Comparison of ENCODE assay signal across 15 cellular contexts in the genomic region with DNA sequence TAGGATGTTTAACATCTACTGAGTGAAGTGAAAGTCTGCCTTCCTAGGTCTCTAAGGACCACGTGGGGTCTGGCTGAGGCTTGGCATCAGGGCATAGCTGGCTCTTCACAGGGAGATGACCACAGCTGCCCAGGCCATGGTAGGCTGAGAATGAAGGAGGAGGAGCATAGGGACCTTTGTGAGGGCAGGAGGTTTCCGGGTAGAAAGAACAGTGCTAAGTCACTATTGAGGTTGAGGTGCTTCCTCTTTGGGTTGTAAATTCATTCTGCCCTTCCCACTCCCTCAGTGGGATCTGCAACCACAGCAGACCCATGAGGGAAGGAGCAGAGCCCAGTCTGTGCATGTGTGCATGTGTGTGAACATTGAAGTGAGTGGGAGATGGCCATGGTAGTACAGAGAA.
DNase-seq lines count a peak whose midpoint lies in the region; ATAC-seq and TF ChIP-seq lines count a peak whose summit lies in the region.
"Had no signal": no experiment of that assay in that cellular context is flagged by ENCODE, and none has a peak within 500 bp of the region (broad histone marks: within the 10 kb centered on the region; RNA-seq: fewer than 3 reads in every experiment).

No MANE protein-coding gene starts in this region.

- no peak for TF ChIP-seq POLR2A in sigmoid colon (IDR thresholded peaks at IDR 0.05)

- TF ChIP-seq CTCF in sigmoid colon (IDR thresholded peaks at IDR 0.05): no peak

- H3K9me3 Mint-ChIP-seq in activated T-cell treated with anti-CD3 and anti-CD28 coated beads, Interleukin-2, amount 50 U/mL, for 24 hours: peaks cover 3% of the 10 kb centered on the region
- no peaks in the 10 kb centered on the region for H3K9me3 Mint-ChIP-seq in activated naive CD8-positive, alpha-beta T cell treated with anti-CD3 and anti-CD28 coated beads, Interleukin-2, amount 10 ng/mL, durations not matched to agents 7 days and 5 days

- no peaks in the 10 kb centered on the region for H3K9me3 ChIP-seq in sigmoid colon

- peak overlapping the region; percentile 79 for H3K27ac Mint-ChIP-seq in activated T-cell treated with anti-CD3 and anti-CD28 coated beads, Interleukin-2, amount 50 U/mL, for 24 hours
- peak overlapping the region; percentile 97 for H3K27ac Mint-ChIP-seq in activated naive CD8-positive, alpha-beta T cell treated with anti-CD3 and anti-CD28 coated beads, Interleukin-2, amount 10 ng/mL, durations not matched to agents 7 days and 5 days
- H3K27ac Mint-ChIP-seq: WTC11 had no signal

- peaks cover 97% of the 10 kb centered on the region for H3K4me1 Mint-ChIP-seq in activated T-cell treated with anti-CD3 and anti-CD28 coated beads, Interleukin-2, amount 50 U/mL, for 24 hours (ENCODE audit: low read depth)
- peaks cover 79% of the 10 kb centered on the region for H3K4me1 Mint-ChIP-seq in activated naive CD8-positive, alpha-beta T cell treated with anti-CD3 and anti-CD28 coated beads, Interleukin-2, amount 10 ng/mL, durations not matched to agents 7 days and 5 days

- WGBS in sigmoid colon, 2 donors: 44 to 46% methylated on average over 2 of the region's 2 CpGs

- H3K27me3 Mint-ChIP-seq in activated T-cell treated with anti-CD3 and anti-CD28 coated beads, Interleukin-2, amount 50 U/mL, for 24 hours: no peaks in the 10 kb centered on the region
- H3K27me3 Mint-ChIP-seq in activated naive CD8-positive, alpha-beta T cell treated with anti-CD3 and anti-CD28 coated beads, Interleukin-2, amount 10 ng/mL, durations not matched to agents 7 days and 5 days: no peaks in the 10 kb centered on the region

- no peak overlapping the region for H3K4me3 Mint-ChIP-seq in activated T-cell treated with anti-CD3 and anti-CD28 coated beads, Interleukin-2, amount 50 U/mL, for 24 hours
- peak overlapping the region; percentile 85 for H3K4me3 Mint-ChIP-seq in activated naive CD8-positive, alpha-beta T cell treated with anti-CD3 and anti-CD28 coated beads, Interleukin-2, amount 10 ng/mL, durations not matched to agents 7 days and 5 days
- H3K4me3 Mint-ChIP-seq: WTC11 had no signal

- DNase-seq in activated T-cell treated with anti-CD3 and anti-CD28 coated beads, Interleukin-2, amount 50 U/mL, for 24 hours: no peak
- no peak for DNase-seq in activated T-cell treated with anti-CD3 and anti-CD28 coated beads, Interleukin-2, amount 50 U/mL, for 1 hour
- DNase-seq in MV-4-11 (lab: John Stamatoyannopoulos, UW) (peak; percentile 38), sigmoid colon (no peak)
- peak; percentile 41 for DNase-seq in activated naive CD8-positive, alpha-beta T cell treated with anti-CD3 and anti-CD28 coated beads, Interleukin-2, amount 10 ng/mL, durations not matched to agents 7 days and 5 days
- DNase-seq in stimulated activated CD8-positive, alpha-beta memory T cell treated with anti-CD3 and anti-CD28 coated beads, Interleukin-4, amount 100 ng/mL, for 48 hours: peak; percentile 32
- DNase-seq: anterior cingulate cortex, hypothalamus, mesenchymal stem cell, NCI-H2029, retina, SHP77 treated with DMSO at 0.1 percent for 48 hours had no signal

- H3K36me3 Mint-ChIP-seq in activated T-cell treated with anti-CD3 and anti-CD28 coated beads, Interleukin-2, amount 50 U/mL, for 24 hours (ENCODE audit: low read depth): no peaks in the 10 kb centered on the region
- peaks cover 7% of the 10 kb centered on the region for H3K36me3 Mint-ChIP-seq in activated naive CD8-positive, alpha-beta T cell treated with anti-CD3 and anti-CD28 coated beads, Interleukin-2, amount 10 ng/mL, durations not matched to agents 7 days and 5 days

- intact Hi-C loops in sigmoid colon (cut with DNase I): no loop called here

- TF ChIP-seq EP300 in sigmoid colon (IDR thresholded peaks at IDR 0.05): no peak

- H3K4me1 ChIP-seq in sigmoid colon: no peaks in the 10 kb centered on the region

- H3K4me3 ChIP-seq in sigmoid colon: no peak overlapping the region

- POLR2A ChIA-PET in activated naive CD8-positive, alpha-beta T cell treated with anti-CD3 and anti-CD28 coated beads, Interleukin-2, amount 10 ng/mL, durations not matched to agents 7 days and 5 days (lab: Charles Lee): interaction anchor here (0.7 to 3.8 kb wide), 3 partner anchors 17 to 493 kb away, joined by 3 to 15 read pairs (median 12); no protein-coding TSS in a partner anchor

- no peaks in the 10 kb centered on the region for H3K36me3 ChIP-seq in sigmoid colon

- no peaks in the 10 kb centered on the region for H3K27me3 ChIP-seq in sigmoid colon

- H3K27ac ChIP-seq in sigmoid colon: no peak overlapping the region

- ATAC-seq in activated naive CD8-positive, alpha-beta T cell treated with anti-CD3 and anti-CD28 coated beads, Interleukin-2, amount 10 ng/mL, durations not matched to agents 7 days and 5 days (ENCODE audit: low read depth): peak; percentile 19
- ATAC-seq in HG02798 (IDR thresholded peaks at IDR 0.05; ENCODE audit: poor library complexity, unreplicated experiment) (no peak), GM21737 (IDR thresholded peaks at IDR 0.05; ENCODE audit: unreplicated experiment) (no peak)
- ATAC-seq: WTC11 had no signal

Comparison
In these comparisons a context has a peak if more than half of its experiments do, and no peak if none do; other contexts are left out.
1. DNase-seq: peak in MV-4-11 (single experiment), activated naive CD8-positive, alpha-beta T cell treated with anti-CD3 and anti-CD28 coated beads, Interleukin-2, amount 10 ng/mL, durations not matched to agents 7 days and 5 days (single experiment) and stimulated activated CD8-positive, alpha-beta memory T cell treated with anti-CD3 and anti-CD28 coated beads, Interleukin-4, amount 100 ng/mL, for 48 hours (single experiment); none in activated T-cell treated with anti-CD3 and anti-CD28 coated beads, Interleukin-2, amount 50 U/mL, for 24 hours (single experiment), activated T-cell treated with anti-CD3 and anti-CD28 coated beads, Interleukin-2, amount 50 U/mL, for 1 hour (single experiment) and sigmoid colon (single experiment).